Comparison of ENCODE assay signal across 1 cellular context in genomic region chr2:177363332-177363731, GRCh38.
TF ChIP-seq lines count a peak whose summit lies in the region.

No MANE protein-coding gene starts in this region.

TF ChIP-seq in HEK293, 187 proteins besides CTCF, POLR2A, EP300 and RAD21 (continued from another document):
- TF ChIP-seq BCL11B (tag by site-specific recombination; IDR thresholded peaks at IDR 0.05; ENCODE audit: low read depth) (no peak), EGR2 (tag by site-specific recombination; IDR thresholded peaks at IDR 0.05; ENCODE audit: low read depth) (0 out of 2 replicates have a peak, but pooled peaks have one; percentile 17), ZFHX2 (tag by site-specific recombination; conservative IDR thresholded peaks at IDR 0.05) (peak; percentile 48)
TF ChIP-seq in HEK293: peak in this region for 2.
